In genomic region chr17:27595208-27595607, GRCh38 we compare ENCODE assay signal across 12 cellular contexts.
"Had no signal": no experiment of that assay in that cellular context is flagged by ENCODE, and none has a peak within 500 bp of the region (broad histone marks: within the 10 kb centered on the region; RNA-seq: fewer than 3 reads in every experiment).

No MANE protein-coding gene starts in this region.

- H3K27ac Mint-ChIP-seq: stimulated activated naive CD8-positive, alpha-beta T cell treated with anti-CD3 and anti-CD28 coated beads, Interleukin-15, Interleukin-2, amounts not matched to agents 100 ng/mL and 50 ng/mL, for 24 hours had no signal

- H3K9me3 ChIP-seq: heart left ventricle, neutrophil had no signal

- H3K4me3 ChIP-seq: heart left ventricle had no signal

- H3K27ac ChIP-seq: epithelial cell of prostate, heart left ventricle, neutrophil had no signal

- H3K27me3 Mint-ChIP-seq: stimulated activated naive CD8-positive, alpha-beta T cell treated with anti-CD3 and anti-CD28 coated beads, Interleukin-15, Interleukin-2, amounts not matched to agents 100 ng/mL and 50 ng/mL, for 24 hours; type B pancreatic cell had no signal

- H3K36me3 Mint-ChIP-seq: natural killer cell had no signal

- H3K9me3 Mint-ChIP-seq: natural killer cell; stimulated activated naive CD8-positive, alpha-beta T cell treated with anti-CD3 and anti-CD28 coated beads, Interleukin-15, Interleukin-2, amounts not matched to agents 100 ng/mL and 50 ng/mL, for 24 hours; type B pancreatic cell had no signal

- H3K4me3 Mint-ChIP-seq: immature natural killer cell; natural killer cell; stimulated activated naive CD8-positive, alpha-beta T cell treated with anti-CD3 and anti-CD28 coated beads, Interleukin-15, Interleukin-2, amounts not matched to agents 100 ng/mL and 50 ng/mL, for 24 hours; type B pancreatic cell had no signal

- H3K27me3 ChIP-seq: heart left ventricle, neutrophil had no signal

- DNase-seq: activated CD4-positive, alpha-beta T cell treated with anti-CD3 and anti-CD28 coated beads for 1 hour; dermis blood vessel endothelial cell; immature natural killer cell; mesendoderm; natural killer cell; stimulated activated CD4-positive, alpha-beta T cell treated with anti-CD3 and anti-CD28 coated beads, Interleukin-15, amount 100 ng/mL, for 24 hours; stimulated activated CD4-positive, alpha-beta T cell treated with anti-CD3 and anti-CD28 coated beads, Interleukin-4, amount 100 ng/mL, for 24 hours had no signal

- ATAC-seq: heart left ventricle, natural killer cell had no signal
